17 cellular contexts compared by ENCODE assay signal in genomic region chr13:30529085-30529815, GRCh38.
DNase-seq lines count a peak whose midpoint lies in the region; ATAC-seq and TF ChIP-seq lines count a peak whose summit lies in the region.
"Had no signal": no experiment of that assay in that cellular context is flagged by ENCODE, and none has a peak within 500 bp of the region (broad histone marks: within the 10 kb centered on the region; RNA-seq: fewer than 3 reads in every experiment).

No MANE protein-coding gene starts in this region.

- peak; percentile 90 for ATAC-seq in GM18508 (IDR thresholded peaks at IDR 0.05; ENCODE audit: insufficient read depth, unreplicated experiment)
- ATAC-seq in GM21381 (IDR thresholded peaks at IDR 0.05; ENCODE audit: unreplicated experiment), result peak; percentile 54
- ATAC-seq in HG03159 (IDR thresholded peaks at IDR 0.05; ENCODE audit: unreplicated experiment), result peak; percentile 68
- no peak for ATAC-seq in left lung
- ATAC-seq in natural killer cell, result no peak
- ATAC-seq: activated naive CD4-positive, alpha-beta T cell treated with anti-CD3 and anti-CD28 coated beads, Interleukin-2, amount 50 U/mL, for 72 hours had no signal

- no peaks in the 10 kb centered on the region for H3K27me3 Mint-ChIP-seq in natural killer cell (ENCODE audit: low read depth in 2 of 2)
- H3K27me3 Mint-ChIP-seq: progenitor cell of endocrine pancreas had no signal

- H3K4me3 Mint-ChIP-seq in natural killer cell, result no peak overlapping the region
- H3K4me3 Mint-ChIP-seq: CD14-positive monocyte had no signal

- no peaks in the 10 kb centered on the region for H3K4me1 ChIP-seq in fibroblast of lung (ENCODE audit: control insufficient read depth, extremely low read depth, insufficient read depth, low read length)
- H3K4me1 ChIP-seq in left lung, result no peaks in the 10 kb centered on the region

- H3K9ac ChIP-seq in fibroblast of lung (ENCODE audit: insufficient read depth, low read length), result no peak overlapping the region

- H3K79me2 ChIP-seq in fibroblast of lung (ENCODE audit: control insufficient read depth, insufficient read depth, low read length), result no peaks in the 10 kb centered on the region

- no peaks in the 10 kb centered on the region for H3K36me3 Mint-ChIP-seq in natural killer cell
- H3K36me3 Mint-ChIP-seq: activated naive CD4-positive, alpha-beta T cell treated with anti-CD3 and anti-CD28 coated beads, Interleukin-2, amount 50 U/mL, for 72 hours; CD14-positive monocyte had no signal

- no peaks in the 10 kb centered on the region for H3K4me1 Mint-ChIP-seq in natural killer cell
- H3K4me1 Mint-ChIP-seq: CD14-positive monocyte had no signal

- no peak for TF ChIP-seq CTCF in fibroblast of lung (conservative IDR thresholded peaks at IDR 0.05 in 1 of 2, IDR thresholded peaks at IDR 0.05 in 1 of 2; ENCODE audit: low read depth in 1 of 2, low read length in 2 of 2)
- no peak for TF ChIP-seq CTCF in left lung (IDR thresholded peaks at IDR 0.05)
- TF ChIP-seq CTCF in natural killer cell (IDR thresholded peaks at IDR 0.05), result no peak

- H4K20me1 ChIP-seq in fibroblast of lung (ENCODE audit: control insufficient read depth, extremely low read depth, insufficient read depth, low read length), result no peaks in the 10 kb centered on the region

- H3K4me3 ChIP-seq in fibroblast of lung (replicated peaks in 1 of 4; ENCODE audit: control extremely low read depth in 1 of 4, insufficient read depth in 1 of 4, low read depth in 3 of 4, low read length in 4 of 4) (no peak overlapping the region), left lung (no peak overlapping the region)

- no peak overlapping the region for H2AFZ ChIP-seq in fibroblast of lung (ENCODE audit: low read length)

- H3K9me3 Mint-ChIP-seq in natural killer cell, result no peaks in the 10 kb centered on the region
- H3K9me3 Mint-ChIP-seq: activated naive CD4-positive, alpha-beta T cell treated with anti-CD3 and anti-CD28 coated beads, Interleukin-2, amount 50 U/mL, for 72 hours had no signal

- H3K9me3 ChIP-seq in fibroblast of lung (ENCODE audit: control insufficient read depth, insufficient read depth, low read depth, low read length) (no peaks in the 10 kb centered on the region), left lung (no peaks in the 10 kb centered on the region)

- no peak overlapping the region for H3K4me2 ChIP-seq in fibroblast of lung (ENCODE audit: extremely low read depth, insufficient read depth, low read length)

- intact Hi-C loops in left lung (cut with DNase I) (no loop called here), natural killer cell (cut with micrococcal nuclease) (no loop called here)

- DNase-seq in fibroblast of lung (ENCODE audit: low read depth in 2 of 2), result peak; percentile 6 to 34
- no peak for DNase-seq in left lung
- no peak for DNase-seq in hypothalamus (lab: John Stamatoyannopoulos, UW)
- DNase-seq in NCI-H1694 (lab: John Stamatoyannopoulos, UW), result no peak
- no peak for DNase-seq in natural killer cell
- DNase-seq: activated CD4-positive, alpha-beta T cell treated with anti-CD3 and anti-CD28 coated beads, Interleukin-2, amount 50 U/mL, for 4 hours; cerebellar nuclear complex; erythroblast; GOT3; NCI-H146; stimulated activated CD4-positive, alpha-beta T cell treated with anti-CD3 and anti-CD28 coated beads, Interleukin-4, amount 100 ng/mL, for 24 hours had no signal

- H3K36me3 ChIP-seq in fibroblast of lung (ENCODE audit: control insufficient read depth, insufficient read depth, low read length) (no peaks in the 10 kb centered on the region), left lung (no peaks in the 10 kb centered on the region)

- H3K27ac ChIP-seq in fibroblast of lung (ENCODE audit: insufficient read depth, low read length), result no peak overlapping the region
- H3K27ac ChIP-seq in left lung, result no peak overlapping the region

- no peak overlapping the region for H3K27ac Mint-ChIP-seq in natural killer cell
- H3K27ac Mint-ChIP-seq: activated naive CD4-positive, alpha-beta T cell treated with anti-CD3 and anti-CD28 coated beads, Interleukin-2, amount 50 U/mL, for 72 hours; CD14-positive monocyte; progenitor cell of endocrine pancreas had no signal

- H3K27me3 ChIP-seq in fibroblast of lung (ENCODE audit: control insufficient read depth, insufficient read depth, low read length) (no peaks in the 10 kb centered on the region), left lung (no peaks in the 10 kb centered on the region)

Comparison
In these comparisons a context has a peak if more than half of its experiments do, and no peak if none do; other contexts are left out.
1. ATAC-seq: peak in GM18508 (single experiment), GM21381 (single experiment) and HG03159 (single experiment); none in left lung (single experiment) and natural killer cell (0 of 3).
2. DNase-seq: peak in fibroblast of lung (2 of 2); none in left lung (0 of 2), hypothalamus (0 of 51), NCI-H1694 (single experiment) and natural killer cell (single experiment).